18 cellular contexts compared by ENCODE assay signal in genomic region chr12:131347732-131348131, GRCh38.
DNase-seq lines count a peak whose midpoint lies in the region; ATAC-seq lines count a peak whose summit lies in the region.
"Had no signal": no experiment of that assay in that cellular context is flagged by ENCODE, and none has a peak within 500 bp of the region (broad histone marks: within the 10 kb centered on the region; RNA-seq: fewer than 3 reads in every experiment).

No MANE protein-coding gene starts in this region.

- intact Hi-C loops in naive thymus-derived CD4-positive, alpha-beta T cell (cut with micrococcal nuclease), result no loop called here

- H3K4me3 Mint-ChIP-seq in naive thymus-derived CD4-positive, alpha-beta T cell, result no peak overlapping the region
- H3K4me3 Mint-ChIP-seq in activated T-cell treated with anti-CD3 and anti-CD28 coated beads, Interleukin-2, amount 50 U/mL, for 72 hours, result no peak overlapping the region
- H3K4me3 Mint-ChIP-seq: CD8-positive, alpha-beta T cell; HFFc6 had no signal

- H3K9me3 Mint-ChIP-seq in naive thymus-derived CD4-positive, alpha-beta T cell, result peaks cover 0 to 4% (median 0%) of the 10 kb centered on the region in 11 donors
- H3K9me3 Mint-ChIP-seq in activated T-cell treated with anti-CD3 and anti-CD28 coated beads, Interleukin-2, amount 50 U/mL, for 72 hours, result no peaks in the 10 kb centered on the region
- H3K9me3 Mint-ChIP-seq: CD8-positive, alpha-beta T cell had no signal

- CTCF ChIA-PET in naive thymus-derived CD4-positive, alpha-beta T cell (lab: Charles Lee), result no interaction called here

- H3K27me3 ChIP-seq in naive thymus-derived CD4-positive, alpha-beta T cell (ENCODE audit: control insufficient read depth in 2 of 2, insufficient read depth in 2 of 2, low read length in 2 of 2), result no peaks in the 10 kb centered on the region
- H3K27me3 ChIP-seq in trophoblast cell (ENCODE audit: insufficient read depth, low read length), result no peaks in the 10 kb centered on the region

- H3K4ac ChIP-seq in trophoblast cell (ENCODE audit: low read depth, low read length), result no peak overlapping the region

- H3K4me3 ChIP-seq in naive thymus-derived CD4-positive, alpha-beta T cell (ENCODE audit: low read length), result no peak overlapping the region
- H3K4me3 ChIP-seq in trophoblast cell (ENCODE audit: low read depth, low read length), result peak overlapping the region; percentile 29
- H3K4me3 ChIP-seq: A549, GM23248 had no signal

- H3K9ac ChIP-seq in trophoblast cell (ENCODE audit: low read length), result no peak overlapping the region
- H3K9ac ChIP-seq: GM23248 had no signal

- H2AK5ac ChIP-seq in trophoblast cell (ENCODE audit: low read length), result no peak overlapping the region

- no peak overlapping the region for H4K8ac ChIP-seq in trophoblast cell (ENCODE audit: low read depth, low read length)

- POLR2A ChIA-PET in naive thymus-derived CD4-positive, alpha-beta T cell (lab: Charles Lee), result no interaction called here

- H3K23ac ChIP-seq in trophoblast cell (ENCODE audit: low read length), result peak overlapping the region; percentile 31

- H3K4me2 ChIP-seq in trophoblast cell (ENCODE audit: low read length), result no peak overlapping the region
- H3K4me2 ChIP-seq: A549 had no signal

- H3K79me1 ChIP-seq in trophoblast cell (ENCODE audit: low read length), result no peaks in the 10 kb centered on the region

- DNase-seq in activated effector memory CD4-positive, alpha-beta T cell treated with anti-CD3 and anti-CD28 coated beads, Interleukin-2, amount 50 U/mL, for 16 hours, result peak; percentile 30
- no peak for DNase-seq in activated effector memory CD4-positive, alpha-beta T cell treated with Interleukin-2 at 50 U/mL for 16 hours
- DNase-seq in naive thymus-derived CD4-positive, alpha-beta T cell, result no peak
- DNase-seq in trophoblast cell, result no peak
- no peak for DNase-seq in T-helper 1 cell
- DNase-seq in activated T-cell treated with anti-CD3 and anti-CD28 coated beads, Interleukin-2, amount 50 U/mL, for 72 hours, result no peak
- DNase-seq: AML-193; Calu3; CD8-positive, alpha-beta T cell; DMS79 treated with DMSO at 0.1 percent for 48 hours; GF-D8; GM23248; HCEC 1CT; HFFc6 had no signal

- H4K91ac ChIP-seq in trophoblast cell (ENCODE audit: low read depth, low read length), result no peak overlapping the region

- no peaks in the 10 kb centered on the region for H3K4me1 ChIP-seq in naive thymus-derived CD4-positive, alpha-beta T cell (ENCODE audit: control insufficient read depth in 2 of 2, insufficient read depth in 2 of 2, low read length in 2 of 2)
- peaks cover 0 to 3% of the 10 kb centered on the region in 2 experiments for H3K4me1 ChIP-seq in trophoblast cell (ENCODE audit: control insufficient read depth in 1 of 2, insufficient read depth in 2 of 2, low read length in 2 of 2)
- H3K4me1 ChIP-seq: A549 had no signal

- H3K27ac Mint-ChIP-seq in naive thymus-derived CD4-positive, alpha-beta T cell, result no peak overlapping the region
- no peak overlapping the region for H3K27ac Mint-ChIP-seq in activated T-cell treated with anti-CD3 and anti-CD28 coated beads, Interleukin-2, amount 50 U/mL, for 72 hours
- H3K27ac Mint-ChIP-seq: CD8-positive, alpha-beta T cell; HFFc6 had no signal

- WGBS in trophoblast cell (ENCODE audit: extremely low coverage, insufficient coverage, insufficient read length), result no CpG with 5 or more reads among the region's 7 CpGs

- H4K12ac ChIP-seq in trophoblast cell (ENCODE audit: low read depth, low read length), result no peak overlapping the region

- H3K4me1 Mint-ChIP-seq in naive thymus-derived CD4-positive, alpha-beta T cell, result no peaks in the 10 kb centered on the region
- no peaks in the 10 kb centered on the region for H3K4me1 Mint-ChIP-seq in activated T-cell treated with anti-CD3 and anti-CD28 coated beads, Interleukin-2, amount 50 U/mL, for 72 hours (ENCODE audit: low read depth)

- no peaks in the 10 kb centered on the region for H3K79me2 ChIP-seq in trophoblast cell (ENCODE audit: control insufficient read depth, insufficient read depth, low read length, poor library complexity)

- peak; percentile 12 for ATAC-seq in naive thymus-derived CD4-positive, alpha-beta T cell
- ATAC-seq in HG02678 (IDR thresholded peaks at IDR 0.05; ENCODE audit: unreplicated experiment), result no peak
- no peak for ATAC-seq in activated T-cell treated with anti-CD3 and anti-CD28 coated beads, Interleukin-2, amount 50 U/mL, for 72 hours (replicated peaks in 1 of 2)
- ATAC-seq: CD8-positive, alpha-beta T cell had no signal

- no peaks in the 10 kb centered on the region for H3K36me3 Mint-ChIP-seq in naive thymus-derived CD4-positive, alpha-beta T cell
- no peaks in the 10 kb centered on the region for H3K36me3 Mint-ChIP-seq in activated T-cell treated with anti-CD3 and anti-CD28 coated beads, Interleukin-2, amount 50 U/mL, for 72 hours (ENCODE audit: insufficient read depth in 2 of 2)
- H3K36me3 Mint-ChIP-seq: CD8-positive, alpha-beta T cell had no signal

- no peak overlapping the region for H2BK5ac ChIP-seq in trophoblast cell (ENCODE audit: low read depth, low read length, poor library complexity)

- peak overlapping the region; percentile 44 for H3K27ac ChIP-seq in angular gyrus (ENCODE audit: low read depth, low read length)
- no peak overlapping the region for H3K27ac ChIP-seq in naive thymus-derived CD4-positive, alpha-beta T cell (ENCODE audit: low read depth, low read length)
- no peak overlapping the region for H3K27ac ChIP-seq in trophoblast cell (ENCODE audit: low read depth, low read length)
- H3K27ac ChIP-seq: 22Rv1, A549, GM23248 had no signal

- no peak overlapping the region for H2BK12ac ChIP-seq in trophoblast cell (ENCODE audit: low read length)

- H3K18ac ChIP-seq in trophoblast cell (ENCODE audit: low read length), result no peak overlapping the region

- no peak overlapping the region for H2BK120ac ChIP-seq in trophoblast cell (ENCODE audit: insufficient read depth, low read length, poor library complexity)

- no peaks in the 10 kb centered on the region for H3K9me3 ChIP-seq in naive thymus-derived CD4-positive, alpha-beta T cell (ENCODE audit: control insufficient read depth in 2 of 3, low read length in 3 of 3)
- H3K9me3 ChIP-seq in trophoblast cell (ENCODE audit: insufficient read depth, low read depth, low read length), result peaks cover 10% of the 10 kb centered on the region
- H3K9me3 ChIP-seq: A549 had no signal

- H2AFZ ChIP-seq in trophoblast cell (ENCODE audit: insufficient read depth, low read length, poor library complexity), result no peak overlapping the region
- H2AFZ ChIP-seq: GM23248 had no signal

- H3K14ac ChIP-seq in trophoblast cell (ENCODE audit: low read length), result no peak overlapping the region

- peaks cover 0 to 14% (median 10%) of the 10 kb centered on the region in 5 donors for H3K27me3 Mint-ChIP-seq in naive thymus-derived CD4-positive, alpha-beta T cell
- H3K27me3 Mint-ChIP-seq in activated T-cell treated with anti-CD3 and anti-CD28 coated beads, Interleukin-2, amount 50 U/mL, for 72 hours (ENCODE audit: low read depth), result peaks cover 12% of the 10 kb centered on the region

- no peaks in the 10 kb centered on the region for H3K36me3 ChIP-seq in naive thymus-derived CD4-positive, alpha-beta T cell (ENCODE audit: control insufficient read depth in 2 of 3, insufficient read depth in 3 of 3, low read length in 3 of 3)
- H3K36me3 ChIP-seq in trophoblast cell (ENCODE audit: control insufficient read depth in 1 of 2, insufficient read depth in 2 of 2, low read length in 2 of 2), result no peaks in the 10 kb centered on the region
